Comparison of ENCODE assay signal across 28 cellular contexts in genomic region chr7:1651031-1651446, GRCh38. TPM values are rescaled to one million over a fixed set of nuclear protein-coding genes. Genes with fewer than 3 reads are reported as not detected.
DNase-seq lines count a peak whose midpoint lies in the region; ATAC-seq, FAIRE-seq and TF ChIP-seq lines count a peak whose summit lies in the region.
"Had no signal": no experiment of that assay in that cellular context is flagged by ENCODE, and none has a peak within 500 bp of the region (broad histone marks: within the 10 kb centered on the region; RNA-seq: fewer than 3 reads in every experiment).

No MANE protein-coding gene starts in this region.

- TF ChIP-seq EP300 in H1 (IDR thresholded peaks at IDR 0.05; ENCODE audit: borderline replicate concordance in 1 of 2, low read depth in 2 of 2, low read length in 2 of 2): no peak

- no peaks in the 10 kb centered on the region for H3K79me1 ChIP-seq in H1 (ENCODE audit: low read depth, low read length)

- H3K27me3 ChIP-seq in H1 (replicated peaks in 1 of 4; ENCODE audit: control insufficient read depth in 3 of 4, extremely low read depth in 1 of 4, insufficient read depth in 3 of 4, low read length in 3 of 4): peaks cover 0 to 2% (median 0%) of the 10 kb centered on the region in 4 experiments; a peak in 2 of 7 replicates

- WGBS in H1 (ENCODE audit: extremely low coverage in 1 of 2, insufficient coverage in 1 of 2, insufficient read length in 1 of 2, insufficient replicate concordance in 2 of 2, low coverage in 1 of 2, low lambda C conversion rate in 2 of 2, missing lambda C conversion rate in 1 of 2), 2 experiments: 82% methylated on average over 12 of the region's 13 CpGs; no CpG with 5 or more reads in 1 of the 2 experiments

- no peak overlapping the region for H2AFZ ChIP-seq in H1 (ENCODE audit: low read length)

- H3K9ac ChIP-seq in H1 (replicated peaks in 1 of 4; ENCODE audit: extremely low read depth in 1 of 4, low read depth in 3 of 4, low read length in 3 of 4): no peak overlapping the region
- H3K9ac ChIP-seq: KMS-11 had no signal

- CTCF ChIA-PET in H1 (lab: Charles Lee; ENCODE audit: partially characterized antibody): interaction anchor here (0.7 to 4.3 kb wide), 5 partner anchors 11 to 218 kb away, joined by 3 to 31 read pairs (median 5); no protein-coding TSS in a partner anchor

- peak; percentile 44 for DNase-seq in Right ventricle myocardium inferior (ENCODE audit: missing footprints)
- no peak for DNase-seq in cardiac septum (ENCODE audit: low spot score)
- peak; percentile 28 for DNase-seq in NCI-H226
- peak in 1 of 2 experiments; percentile 46 for DNase-seq in H1 (ENCODE audit: low read depth in 1 of 2, low spot score in 2 of 2)
- no peak for DNase-seq in urothelium cell line (ENCODE audit: low spot score)
- DNase-seq in left lobe of liver (ENCODE audit: low spot score): no peak
- DNase-seq in NCI-H524 treated with DMSO at 0.1 percent for 48 hours (lab: John Stamatoyannopoulos, UW): no peak
- no peak for DNase-seq in pons (ENCODE audit: low spot score)
- DNase-seq: 8988T; ACHN; CD4-positive, alpha-beta T cell; GDM1; GOT3; NCI-H1048; NCI-H1417; NCI-H1694; NCI-H2029 treated with DMSO at 0.1 percent for 48 hours; NCI-H2171; NCI-H345; NCI-H526; NCI-H82; NK-92 treated with Interleukin-12 subunit alpha and Interleukin-12 subunit beta, amount 100 ng/mL, for 24 hours; PC-3; SHP77; SW 1271 had no signal

- ATAC-seq in Right ventricle myocardium inferior (no peak), left lobe of liver (no peak)
- ATAC-seq: HCT116, PC-3 had no signal

- H4K5ac ChIP-seq in H1 (ENCODE audit: insufficient read length, low read depth, low read length): no peak overlapping the region

- H3K9me3 ChIP-seq in H1 (ENCODE audit: insufficient read depth in 2 of 2, low read depth in 1 of 2, low read length in 1 of 2): no peaks in the 10 kb centered on the region

- H3K27ac ChIP-seq in H1 (ENCODE audit: low read depth, low read length): no peak overlapping the region
- H3K27ac ChIP-seq: KMS-11 had no signal

- intact Hi-C loops in Right ventricle myocardium inferior (cut with DNase I): no loop called here
- intact Hi-C loops in cardiac septum (cut with DNase I): no loop called here

- no peak overlapping the region for H3K56ac ChIP-seq in H1 (replicated peaks; ENCODE audit: insufficient read length, low read depth, low read length)

- H3K36me3 ChIP-seq in H1 (ENCODE audit: control insufficient read depth in 2 of 4, insufficient read depth in 4 of 4, low read length in 3 of 4): no peaks in the 10 kb centered on the region

- peaks cover 0 to 3% (median 0%) of the 10 kb centered on the region in 4 experiments; a peak in 2 of 7 replicates for H3K4me1 ChIP-seq in H1 (replicated peaks in 1 of 4; ENCODE audit: control insufficient read depth in 3 of 4, insufficient read depth in 4 of 4, low read length in 3 of 4)

- TF ChIP-seq RAD21 in H1 (IDR thresholded peaks at IDR 0.05 in 1 of 2, conservative IDR thresholded peaks at IDR 0.05 in 1 of 2; ENCODE audit: low read depth in 2 of 2, low read length in 2 of 2): no peak

- TF ChIP-seq POLR2A in H1 (IDR thresholded peaks at IDR 0.05; ENCODE audit: control extremely low read depth in 1 of 2, low read depth in 2 of 2, low read length in 2 of 2): no peak

- POLR2A ChIA-PET in H1 (lab: Charles Lee; ENCODE audit: partially characterized antibody): interaction anchor here (0.6 kb wide), 1 partner anchor 13 kb away, joined by 3 read pairs; no protein-coding TSS in a partner anchor

- no peak overlapping the region for H2BK12ac ChIP-seq in H1 (ENCODE audit: low read depth, low read length)

- H2BK5ac ChIP-seq in H1 (ENCODE audit: low read depth, low read length): no peak overlapping the region

- no peak overlapping the region for H3K23ac ChIP-seq in H1 (ENCODE audit: insufficient read length)

- peak overlapping the region; percentile 40 for H4K91ac ChIP-seq in H1 (replicated peaks; ENCODE audit: insufficient read length, low read length)

- no peak overlapping the region for H3K18ac ChIP-seq in H1 (ENCODE audit: extremely low read depth, low read length)

- no peak overlapping the region for H3K4ac ChIP-seq in H1 (replicated peaks; ENCODE audit: insufficient read length, low read depth, low read length)

- H3K4me3 ChIP-seq in H1 (ENCODE audit: extremely low read depth in 1 of 4, insufficient read depth in 2 of 4, low read depth in 3 of 4, low read length in 4 of 4): no peak overlapping the region

- H3K79me2 ChIP-seq in H1 (ENCODE audit: control insufficient read depth in 1 of 2, insufficient read depth in 2 of 2, low read length in 2 of 2): no peaks in the 10 kb centered on the region

- no peak overlapping the region for H3K14ac ChIP-seq in H1 (ENCODE audit: insufficient read length)

- H2BK15ac ChIP-seq in H1 (ENCODE audit: low read length): no peak overlapping the region

- H2BK20ac ChIP-seq in H1 (ENCODE audit: low read length): no peak overlapping the region; the same call in 1 of the 2 replicates

- H3K23me2 ChIP-seq in H1 (ENCODE audit: low read depth, low read length): no peaks in the 10 kb centered on the region; the same call in 1 of the 2 replicates

- H2BK120ac ChIP-seq in H1 (replicated peaks; ENCODE audit: low read depth, low read length): no peak overlapping the region

- 0 out of 2 replicates have a peak overlapping the region, but pooled peaks have one; percentile 20 for H4K8ac ChIP-seq in H1 (ENCODE audit: extremely low read depth, insufficient read depth, low read length)

- TF ChIP-seq CTCF in H1 (IDR thresholded peaks at IDR 0.05; ENCODE audit: control extremely low read depth in 1 of 3, insufficient read depth in 1 of 3, low read depth in 1 of 3, low read length in 3 of 3): no peak

- no peak for FAIRE-seq in H1 (lab: Jason Lieb, UNC)
- FAIRE-seq in urothelium cell line (lab: Jason Lieb, UNC): peak; percentile 63
- FAIRE-seq: GM12891 had no signal

- no peak overlapping the region for H2AK5ac ChIP-seq in H1 (ENCODE audit: low read depth, low read length)

- H3K4me2 ChIP-seq in H1 (ENCODE audit: insufficient read depth in 1 of 2, low read depth in 2 of 2, low read length in 2 of 2): no peak overlapping the region
- H3K4me2 ChIP-seq: KMS-11 had no signal

- H4K20me1 ChIP-seq in H1 (replicated peaks in 1 of 2; ENCODE audit: control insufficient read depth in 1 of 2, insufficient read depth in 2 of 2, low read length in 2 of 2): peaks cover 0 to 4% of the 10 kb centered on the region in 2 experiments

TF ChIP-seq in H1, 55 proteins besides CTCF, POLR2A, EP300 and RAD21 (continues in another document):
- TF ChIP-seq E2F6 (IDR thresholded peaks at IDR 0.05): no peak
- no peak for TF ChIP-seq ATF2 (IDR thresholded peaks at IDR 0.05; ENCODE audit: low read length)
- TF ChIP-seq HDAC2 (IDR thresholded peaks at IDR 0.05; ENCODE audit: borderline replicate concordance in 1 of 2, low read depth in 2 of 2, low read length in 2 of 2): no peak
- TF ChIP-seq CTBP2 (IDR thresholded peaks at IDR 0.05; ENCODE audit: borderline replicate concordance, insufficient read depth, insufficient read length, low read length): no peak
- no peak for TF ChIP-seq RBBP5 (IDR thresholded peaks at IDR 0.05; ENCODE audit: borderline replicate concordance, low read depth, low read length)
- no peak for TF ChIP-seq RFX5 (IDR thresholded peaks at IDR 0.05; ENCODE audit: borderline replicate concordance, low read depth, low read length)
- TF ChIP-seq POU5F1 (IDR thresholded peaks at IDR 0.05; ENCODE audit: low read depth, low read length): no peak
- TF ChIP-seq ZNF274 (IDR thresholded peaks at IDR 0.05; ENCODE audit: borderline replicate concordance, extremely low read depth, low read length): no peak
- TF ChIP-seq BACH1 (IDR thresholded peaks at IDR 0.05; ENCODE audit: low read length): no peak
- no peak for TF ChIP-seq RXRA (IDR thresholded peaks at IDR 0.05; ENCODE audit: insufficient read depth, low read depth, low read length)
- TF ChIP-seq KDM1A (IDR thresholded peaks at IDR 0.05; ENCODE audit: borderline replicate concordance, low read length): no peak
- no peak for TF ChIP-seq NRF1 (IDR thresholded peaks at IDR 0.05; ENCODE audit: low read depth, low read length)
- no peak for TF ChIP-seq GABPA (IDR thresholded peaks at IDR 0.05; ENCODE audit: borderline replicate concordance, insufficient read depth, low read length)
- TF ChIP-seq YY1 (IDR thresholded peaks at IDR 0.05; ENCODE audit: low read depth, low read length): no peak
- TF ChIP-seq CBX8 (IDR thresholded peaks at IDR 0.05; ENCODE audit: borderline replicate concordance, low read depth, low read length): no peak

RNA-seq across cellular contexts. Expression of gene ELFN1, which starts 19.0 kb away (rescaled TPM):
- 10.7 TPM for total RNA-seq in Right ventricle myocardium inferior
- total RNA-seq in cardiac septum: 7.4 TPM
- 2.0 and 2.1 TPM in 2 replicates for total RNA-seq in H1 (2021; fragmentation: NEBNext Ultra II Directional; extraction: Animal tissue kit (Norgen Biotek cat#: 25700))
- 4.5 and 4.8 TPM in 2 replicates for polyA plus RNA-seq in H1 (2011; rRNA removed)
- 3.6 TPM for polyA plus RNA-seq in H1 (2011; cell fraction: cytosol; rRNA removed)
- polyA plus RNA-seq in H1 (2011; cell fraction: nucleus; rRNA removed): 2.8 TPM
- polyA plus RNA-seq in H1 (2012, experiment 1 of 2): 1.5 to 4.4 TPM (median 3.3 TPM) in 4 replicates
- polyA plus RNA-seq in H1 (2012, experiment 2 of 2): 2.0 TPM
- polyA plus RNA-seq in H1 (2013, experiment 1 of 2): 3.3 TPM
- 3.5 TPM for polyA plus RNA-seq in H1 (2013, experiment 2 of 2)
- 1.8 and 2.7 TPM in 2 replicates for polyA minus RNA-seq in H1 (2011; rRNA and poly(A)+ RNA removed)
- 3.5 TPM for polyA minus RNA-seq in H1 (2011; cell fraction: cytosol; rRNA and poly(A)+ RNA removed)
- 1.5 TPM for polyA minus RNA-seq in H1 (2011; cell fraction: nucleus; rRNA and poly(A)+ RNA removed)
- 17.5 TPM for total RNA-seq in left lobe of liver
- total RNA-seq: CD4-positive, alpha-beta T cell had no signal

Comparison
In these comparisons a context has a peak if more than half of its experiments do, and no peak if none do; other contexts are left out.
1. DNase-seq: peak in Right ventricle myocardium inferior (single experiment) and NCI-H226 (single experiment); none in cardiac septum (single experiment), urothelium cell line (single experiment), left lobe of liver (single experiment), NCI-H524 treated with DMSO at 0.1 percent for 48 hours (single experiment) and pons (single experiment).